8 cellular contexts compared by ENCODE assay signal in the genomic region with DNA sequence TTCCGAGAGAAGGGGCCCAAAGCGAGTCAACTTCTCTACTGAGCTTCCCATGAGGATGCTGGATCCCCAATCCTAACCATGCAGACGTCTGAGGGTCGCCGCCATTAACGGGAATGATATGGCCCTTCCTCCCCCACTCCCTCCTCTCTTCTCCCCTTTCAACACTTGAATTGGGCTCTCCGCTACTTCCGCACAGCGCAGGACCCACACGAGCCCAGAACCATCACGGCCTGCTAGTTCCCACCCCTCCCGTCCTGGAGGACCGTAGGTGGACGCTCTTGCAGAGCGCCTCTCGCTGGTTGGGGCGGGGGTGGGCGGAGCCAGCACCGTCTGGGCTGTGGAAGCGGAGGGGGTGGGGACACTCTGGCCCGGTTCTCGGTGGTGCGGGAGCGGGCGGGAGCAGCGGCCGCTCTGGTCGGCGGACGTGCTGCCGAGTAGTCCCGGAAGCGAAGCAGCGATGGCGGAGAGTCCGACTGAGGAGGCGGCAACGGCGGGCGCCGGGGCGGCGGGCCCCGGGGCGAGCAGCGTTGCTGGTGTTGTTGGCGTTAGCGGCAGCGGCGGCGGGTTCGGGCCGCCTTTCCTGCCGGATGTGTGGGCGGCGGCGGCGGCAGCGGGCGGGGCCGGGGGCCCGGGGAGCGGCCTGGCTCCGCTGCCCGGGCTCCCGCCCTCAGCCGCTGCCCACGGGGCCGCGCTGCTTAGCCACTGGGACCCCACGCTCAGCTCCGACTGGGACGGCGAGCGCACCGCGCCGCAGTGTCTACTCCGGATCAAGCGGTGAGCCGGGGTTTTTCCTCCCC. TPM values are rescaled to one million over a fixed set of nuclear protein-coding genes. Genes with fewer than 3 reads are reported as not detected.
DNase-seq lines count a peak whose midpoint lies in the region; ATAC-seq and TF ChIP-seq lines count a peak whose summit lies in the region.

Gene UBE2Z (plus strand): TSS at position 361 of the 797 bp plus-strand sequence. CDS start 97 bp downstream, at position 458.

- H2AFZ ChIP-seq in IMR-90 (replicated peaks; ENCODE audit: low read length, poor library complexity) = peak within 1 kb of the TSS; percentile 93
- H2AFZ ChIP-seq in OCI-LY7 (ENCODE audit: low read length) = peak within 1 kb of the TSS; percentile 80

- no peak for TF ChIP-seq RAD21 in IMR-90 (IDR thresholded peaks at IDR 0.05; ENCODE audit: low read length)

- peaks cover 25% of the 10 kb centered on the region for H3K9me1 ChIP-seq in IMR-90 (ENCODE audit: insufficient read depth, low read length)

- DNase-seq in DMS114 treated with DMSO at 0.1 percent for 48 hours (lab: John Stamatoyannopoulos, UW; ENCODE audit: unreplicated experiment) (peak; percentile 86), IMR-90 (peak; percentile 95), OCI-LY7 (ENCODE audit: low spot score) (peak; percentile 95), activated T-cell treated with anti-CD3 and anti-CD28 coated beads for 24 hours (ENCODE audit: low read depth) (peak; percentile 86), epithelial cell of prostate (ENCODE audit: low read depth, low spot score) (peak; percentile 79), mucosa of gallbladder (ENCODE audit: low spot score) (peak; percentile 92)
- peak; percentile 61 to 81 for DNase-seq in stimulated activated CD8-positive, alpha-beta memory T cell treated with anti-CD3 and anti-CD28 coated beads, Interleukin-4, amount 100 ng/mL, for 4 hours (ENCODE audit: low read depth in 2 of 2, low spot score in 1 of 2)

- POLR2A ChIA-PET in IMR-90 (lab: Charles Lee; ENCODE audit: unreplicated experiment) (interaction anchor here (0.6 kb wide), 1 partner anchor 81 kb away, joined by 4 read pairs; no protein-coding TSS in a partner anchor), OCI-LY7 (lab: Charles Lee) (interaction anchor here (0.6 to 1.3 kb wide), 4 partner anchors 11 to 92 kb away, joined by 3 to 7 read pairs (median 4); partner anchors contain the start of gene ATP5MC1)

- H4K5ac ChIP-seq in IMR-90 (ENCODE audit: low read depth, low read length) = peak within 1 kb of the TSS; percentile 97

- no TSS peak for BruUV-seq in IMR-90 (replicated peaks; lab: Mats Ljungman, UMichigan)
- no TSS peak for BruUV-seq in OCI-LY7 (replicated peaks; lab: Mats Ljungman, UMichigan)

- TF ChIP-seq CTCF in IMR-90 (conservative IDR thresholded peaks at IDR 0.05; ENCODE audit: low read depth, low read length) (peak; percentile 19; the same call in 1 of the 2 replicates), OCI-LY7 (conservative IDR thresholded peaks at IDR 0.05; ENCODE audit: low read length) (peak; percentile 62)

- peak within 1 kb of the TSS; percentile 85 for H3K18ac ChIP-seq in IMR-90 (ENCODE audit: low read depth, low read length)

- H3K79me2 ChIP-seq in OCI-LY7 (ENCODE audit: insufficient read depth, low read depth, low read length) = peaks cover 54% of the 10 kb centered on the region

- peak within 1 kb of the TSS; percentile 95 for H2BK5ac ChIP-seq in IMR-90 (ENCODE audit: low read depth, low read length, poor library complexity, severe bottlenecking)

- peak within 1 kb of the TSS; percentile 89 for H3K56ac ChIP-seq in IMR-90 (ENCODE audit: extremely low read depth, insufficient read depth, low read length)

- dilution Hi-C loops in IMR-90 (cut with HindIII; ENCODE audit: low sequenced_read_pairs, unreplicated experiment) = loop anchor here (25.0 kb wide), 1 partner anchor 129 kb away; no protein-coding TSS in a partner anchor

- peak within 1 kb of the TSS; percentile 99 for H3K9ac ChIP-seq in IMR-90 (ENCODE audit: low read depth, low read length)

- peaks cover 13% of the 10 kb centered on the region for H3K4me1 ChIP-seq in IMR-90 (ENCODE audit: control insufficient read depth, insufficient read depth, low read length)
- H3K4me1 ChIP-seq in OCI-LY7 (ENCODE audit: insufficient read depth, low read length, poor library complexity, severe bottlenecking) = peaks cover 22% of the 10 kb centered on the region

- peak within 1 kb of the TSS; percentile 92 for H3K4ac ChIP-seq in IMR-90 (ENCODE audit: low read depth, low read length)

- peak within 1 kb of the TSS; percentile 97 for H3K14ac ChIP-seq in IMR-90 (replicated peaks; ENCODE audit: low read depth, low read length)

- in situ Hi-C loops in IMR-90 (cut with MboI; ENCODE audit: low sequenced_read_pairs) = no loop called here

- H2AK9ac ChIP-seq in IMR-90 (replicated peaks; ENCODE audit: low read depth, low read length, poor library complexity) = peak within 1 kb of the TSS; percentile 99

- H3K27ac ChIP-seq in IMR-90 (ENCODE audit: insufficient read depth, low read length) = peak within 1 kb of the TSS; percentile 96
- peak within 1 kb of the TSS; percentile 76 for H3K27ac ChIP-seq in OCI-LY7 (ENCODE audit: low read depth, low read length, poor library complexity, severe bottlenecking)
- peak within 1 kb of the TSS; percentile 95 for H3K27ac ChIP-seq in epithelial cell of prostate

- peak within 1 kb of the TSS; percentile 93 for H3K23ac ChIP-seq in IMR-90 (ENCODE audit: low read depth, low read length)

- peak within 1 kb of the TSS; percentile 90 for H2AK5ac ChIP-seq in IMR-90 (ENCODE audit: low read depth, low read length)

- H3K9me3 ChIP-seq in IMR-90 (ENCODE audit: control insufficient read depth, insufficient read depth, low read length) (no peaks in the 10 kb centered on the region), OCI-LY7 (ENCODE audit: low read length) (no peaks in the 10 kb centered on the region)

- peak within 1 kb of the TSS; percentile 99 for H3K4me2 ChIP-seq in IMR-90 (ENCODE audit: low read depth, low read length)
- H3K4me2 ChIP-seq in OCI-LY7 (ENCODE audit: low read length) = peak within 1 kb of the TSS; percentile 97

- H2BK20ac ChIP-seq in IMR-90 (ENCODE audit: low read depth, low read length) = no peak within 1 kb of the TSS; the same call in 1 of the 2 replicates

- intact Hi-C loops in IMR-90 (cut with micrococcal nuclease) = no loop called here
- intact Hi-C loops in OCI-LY7 (cut with micrococcal nuclease; ENCODE audit: unreplicated experiment) = loop anchor here (1.0 to 2.0 kb wide), 2 partner anchors 16 to 91 kb away; partner anchors contain the start of gene ATP5MC1

- H3K36me3 ChIP-seq in IMR-90 (ENCODE audit: control insufficient read depth, insufficient read depth, low read length) = peaks cover 17% of the 10 kb centered on the region
- H3K36me3 ChIP-seq in OCI-LY7 (ENCODE audit: insufficient read depth, low read length) = peaks cover 36% of the 10 kb centered on the region

- H4K91ac ChIP-seq in IMR-90 (ENCODE audit: insufficient read depth, low read depth, low read length) = peak within 1 kb of the TSS; percentile 91

- H3K9me2 ChIP-seq in OCI-LY7 (ENCODE audit: insufficient read depth, low read length) = no peaks in the 10 kb centered on the region

- H3K4me3 ChIP-seq in IMR-90 (ENCODE audit: insufficient read depth, low read depth, low read length) (peak within 1 kb of the TSS; percentile 68), OCI-LY7 (ENCODE audit: low read depth, low read length, poor library complexity, severe bottlenecking) (peak within 1 kb of the TSS; percentile 99)

- H4K20me1 ChIP-seq in IMR-90 (ENCODE audit: insufficient read depth, low read length) = peaks cover 41% of the 10 kb centered on the region
- peaks cover 26% of the 10 kb centered on the region for H4K20me1 ChIP-seq in OCI-LY7 (ENCODE audit: insufficient read depth, low read length)

- H3K79me1 ChIP-seq in IMR-90 (ENCODE audit: low read depth in 1 of 2, low read length in 2 of 2) = peaks cover 13 to 46% of the 10 kb centered on the region in 2 experiments

- whole genome bisulfite sequencing in IMR-90 (ENCODE audit: extremely low coverage in 2 of 2, insufficient read length in 1 of 2), 2 experiments = 0% methylated on average over 28 of the region's 81 CpGs; no CpG with 5 or more reads in 1 of the 2 experiments

- H2BK15ac ChIP-seq in IMR-90 (ENCODE audit: low read depth, low read length) = peak within 1 kb of the TSS; percentile 8; the same call in 1 of the 3 replicates

- ATAC-seq in GM21526 (IDR thresholded peaks at IDR 0.05; ENCODE audit: low FRiP score, unreplicated experiment) (peak; percentile 62), IMR-90 (ENCODE audit: low read depth) (peak; percentile 90)

- H2BK120ac ChIP-seq in IMR-90 (ENCODE audit: low read depth, low read length) = peak within 1 kb of the TSS; percentile 81

- CTCF ChIA-PET in IMR-90 (lab: Yijun Ruan, JAX) = interaction anchor here (0.6 kb wide), 1 partner anchor 1955 kb away, joined by 3 read pairs; no protein-coding TSS in a partner anchor
- CTCF ChIA-PET in OCI-LY7 (lab: Charles Lee; ENCODE audit: unreplicated experiment) = no interaction called here

- H4K8ac ChIP-seq in IMR-90 (ENCODE audit: low read depth in 2 of 2, low read length in 2 of 2) = peak within 1 kb of the TSS; percentile 87 to 96

- TF ChIP-seq POLR2A in IMR-90 (IDR thresholded peaks at IDR 0.05; ENCODE audit: low read depth, low read length) = peak; percentile 96

- no peaks in the 10 kb centered on the region for H3K27me3 ChIP-seq in IMR-90 (ENCODE audit: control insufficient read depth, insufficient read depth, low read length)

TF ChIP-seq in IMR-90, 13 proteins besides CTCF, POLR2A, EP300 and RAD21:
- TF ChIP-seq, protein P1, sequence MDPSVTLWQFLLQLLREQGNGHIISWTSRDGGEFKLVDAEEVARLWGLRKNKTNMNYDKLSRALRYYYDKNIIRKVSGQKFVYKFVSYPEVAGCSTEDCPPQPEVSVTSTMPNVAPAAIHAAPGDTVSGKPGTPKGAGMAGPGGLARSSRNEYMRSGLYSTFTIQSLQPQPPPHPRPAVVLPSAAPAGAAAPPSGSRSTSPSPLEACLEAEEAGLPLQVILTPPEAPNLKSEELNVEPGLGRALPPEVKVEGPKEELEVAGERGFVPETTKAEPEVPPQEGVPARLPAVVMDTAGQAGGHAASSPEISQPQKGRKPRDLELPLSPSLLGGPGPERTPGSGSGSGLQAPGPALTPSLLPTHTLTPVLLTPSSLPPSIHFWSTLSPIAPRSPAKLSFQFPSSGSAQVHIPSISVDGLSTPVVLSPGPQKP (IDR thresholded peaks at IDR 0.05; ENCODE audit: borderline replicate concordance, low read depth, low read length) = no peak
- TF ChIP-seq BHLHE40 (IDR thresholded peaks at IDR 0.05; ENCODE audit: low read depth, low read length) (no peak), CEBPB (IDR thresholded peaks at IDR 0.05; ENCODE audit: low read depth, low read length) (no peak), MAZ (IDR thresholded peaks at IDR 0.05; ENCODE audit: borderline replicate concordance, low read depth, low read length) (peak; percentile 90), SMC3 (IDR thresholded peaks at IDR 0.05; ENCODE audit: low read depth, low read length) (peak; percentile 8; the same call in 1 of the 2 replicates), MXI1 (IDR thresholded peaks at IDR 0.05; ENCODE audit: borderline replicate concordance, low read depth, low read length) (peak; percentile 9; the same call in 1 of the 2 replicates), CHD1 (IDR thresholded peaks at IDR 0.05; ENCODE audit: low read depth, low read length) (no peak)

RNA-seq across cellular contexts. Expression of gene UBE2Z, which starts in this region (rescaled TPM):
- total RNA-seq in IMR-90 (2012; rRNA removed) (68.5 and 76.1 TPM in 2 replicates), OCI-LY7 (2022) (81.1 and 81.2 TPM in 2 replicates), mucosa of gallbladder (78.0 TPM)
- polyA plus RNA-seq in IMR-90 (2012; rRNA removed) = 119 and 126 TPM in 2 replicates
- 61.5 and 94.0 TPM in 2 replicates for polyA plus RNA-seq in IMR-90 (2012; cell fraction: cytosol; rRNA removed)
- 53.9 and 148 TPM in 2 replicates for polyA plus RNA-seq in IMR-90 (2012; cell fraction: nucleus; rRNA removed; ENCODE audit: low replicate concordance)
- 44.7 and 52.3 TPM in 2 replicates for total RNA-seq in OCI-LY7 (2014; rRNA removed; shearing (Covaris generic))

Comparison
In these comparisons a context has a peak if more than half of its experiments do, and no peak if none do; other contexts are left out.
1. Peak in every context shown above with its lines: DNase-seq, ATAC-seq, H3K4me3 ChIP-seq and H3K27ac ChIP-seq.